Comparison of ENCODE assay signal across 14 cellular contexts in genomic region chr5:134103998-134104612, GRCh38. TPM values are rescaled to one million over a fixed set of nuclear protein-coding genes. Genes with fewer than 3 reads are reported as not detected.
DNase-seq lines count a peak whose midpoint lies in the region; TF ChIP-seq lines count a peak whose summit lies in the region.
"Had no signal": no experiment of that assay in that cellular context is flagged by ENCODE, and none has a peak within 500 bp of the region (broad histone marks: within the 10 kb centered on the region; RNA-seq: fewer than 3 reads in every experiment).

No MANE protein-coding gene starts in this region.

- H3K9me3 Mint-ChIP-seq in T-helper 1 cell treated with Interleukin-12 subunit alpha and Interleukin-12 subunit beta and Interleukin-4 antibody, amounts not matched to agents 30 μg/mL and 1 μg/mL, for 36 hours, result no peaks in the 10 kb centered on the region
- H3K9me3 Mint-ChIP-seq in activated T-helper 2 cell treated with anti-CD3 and anti-CD28 coated beads, Interferon-gamma antibody, Interleukin-2, Interleukin-4, amounts not matched to agents 10 μg/mL and 5 μg/mL and 100 μg/mL, durations not matched to agents 14 hours and 24 hours and 36 hours, result no peaks in the 10 kb centered on the region
- H3K9me3 Mint-ChIP-seq: GM23338 had no signal

- H3K27ac ChIP-seq in neuronal stem cell (replicated peaks; ENCODE audit: low read length), result no peak overlapping the region
- H3K27ac ChIP-seq: 22Rv1 had no signal

- H3K4ac ChIP-seq in neuronal stem cell (ENCODE audit: low read length), result no peak overlapping the region

- intact Hi-C loops in activated T-helper 2 cell treated with anti-CD3 and anti-CD28 coated beads, Interferon-gamma antibody, Interleukin-2, Interleukin-4, amounts not matched to agents 10 μg/mL and 5 μg/mL and 100 μg/mL, durations not matched to agents 14 hours and 24 hours and 36 hours (cut with micrococcal nuclease), result no loop called here

- H3K4me3 ChIP-seq in GM12865 (ENCODE audit: low read depth, low read length), result peak overlapping the region; percentile 51
- H3K4me3 ChIP-seq in neuronal stem cell (ENCODE audit: low read length in 2 of 2), result no peak overlapping the region
- H3K4me3 ChIP-seq: GM23338, mucosa of descending colon had no signal

- no peak overlapping the region for H3K23ac ChIP-seq in neuronal stem cell (ENCODE audit: low read depth, low read length, poor library complexity)

- H3K4me1 ChIP-seq in neuronal stem cell (ENCODE audit: control insufficient read depth in 2 of 2, insufficient read depth in 1 of 2, low read depth in 1 of 2, low read length in 2 of 2), result peaks cover 1 to 6% of the 10 kb centered on the region in 2 donors

- H3K14ac ChIP-seq in neuronal stem cell (ENCODE audit: low read length), result no peak overlapping the region

- H2AFZ ChIP-seq in neuronal stem cell (ENCODE audit: low read length), result no peak overlapping the region
- H2AFZ ChIP-seq: GM23338 had no signal

- H2AK5ac ChIP-seq in neuronal stem cell (ENCODE audit: low read depth, low read length), result peak overlapping the region; percentile 40

- H3K36me3 Mint-ChIP-seq in T-helper 1 cell treated with Interleukin-12 subunit alpha and Interleukin-12 subunit beta and Interleukin-4 antibody, amounts not matched to agents 30 μg/mL and 1 μg/mL, for 36 hours (ENCODE audit: low read depth), result no peaks in the 10 kb centered on the region
- H3K36me3 Mint-ChIP-seq in activated T-helper 2 cell treated with anti-CD3 and anti-CD28 coated beads, Interferon-gamma antibody, Interleukin-2, Interleukin-4, amounts not matched to agents 10 μg/mL and 5 μg/mL and 100 μg/mL, durations not matched to agents 14 hours and 24 hours and 36 hours (ENCODE audit: low read depth), result no peaks in the 10 kb centered on the region

- H4K8ac ChIP-seq in neuronal stem cell (ENCODE audit: low read depth, low read length), result no peak overlapping the region

- H3K4me2 ChIP-seq in neuronal stem cell (ENCODE audit: insufficient read depth, low read length, poor library complexity, severe bottlenecking), result no peak overlapping the region
- H3K4me2 ChIP-seq: GM23338 had no signal

- no peak overlapping the region for H2BK15ac ChIP-seq in neuronal stem cell (ENCODE audit: low read length)

- H3K36me3 ChIP-seq in neuronal stem cell (replicated peaks in 1 of 2; ENCODE audit: control insufficient read depth in 2 of 2, insufficient read depth in 2 of 2, low read length in 2 of 2), result no peaks in the 10 kb centered on the region

- no peak overlapping the region for H2BK120ac ChIP-seq in neuronal stem cell (ENCODE audit: low read depth, low read length)

- DNase-seq in T-helper 1 cell (no peak), GM12865 (ENCODE audit: low read depth) (peak; percentile 81), neuronal stem cell (ENCODE audit: low spot score) (no peak), SKM-1 (lab: John Stamatoyannopoulos, UW; ENCODE audit: unreplicated experiment) (no peak), NCI-H2107 (lab: John Stamatoyannopoulos, UW) (no peak), HuH-7 (ENCODE audit: low spot score) (no peak)
- no peak for DNase-seq in activated T-helper 2 cell treated with anti-CD3 and anti-CD28 coated beads, Interferon-gamma antibody, Interleukin-2, Interleukin-4, amounts not matched to agents 10 μg/mL and 5 μg/mL and 100 μg/mL, durations not matched to agents 14 hours and 24 hours and 36 hours (ENCODE audit: low spot score)
- DNase-seq: aorta, NCI-H1048, trophoblast cell had no signal

- H3K18ac ChIP-seq in neuronal stem cell (ENCODE audit: low read length), result peak overlapping the region; percentile 37

- peaks cover 43% of the 10 kb centered on the region for H3K27me3 Mint-ChIP-seq in T-helper 1 cell treated with Interleukin-12 subunit alpha and Interleukin-12 subunit beta and Interleukin-4 antibody, amounts not matched to agents 30 μg/mL and 1 μg/mL, for 36 hours (ENCODE audit: low read depth)
- H3K27me3 Mint-ChIP-seq in activated T-helper 2 cell treated with anti-CD3 and anti-CD28 coated beads, Interferon-gamma antibody, Interleukin-2, Interleukin-4, amounts not matched to agents 10 μg/mL and 5 μg/mL and 100 μg/mL, durations not matched to agents 14 hours and 24 hours and 36 hours (ENCODE audit: low read depth), result peaks cover 35% of the 10 kb centered on the region

- no peak overlapping the region for H2BK12ac ChIP-seq in neuronal stem cell (ENCODE audit: low read length)

- H3K27me3 ChIP-seq in neuronal stem cell (ENCODE audit: control insufficient read depth in 3 of 3, insufficient read depth in 3 of 3, low read depth in 1 of 3, low read length in 3 of 3), result peaks cover 0 to 44% (median 0%) of the 10 kb centered on the region in 3 experiments

- H2BK5ac ChIP-seq in neuronal stem cell (ENCODE audit: low read length), result peak overlapping the region; percentile 16

- H3K4me1 Mint-ChIP-seq in T-helper 1 cell treated with Interleukin-12 subunit alpha and Interleukin-12 subunit beta and Interleukin-4 antibody, amounts not matched to agents 30 μg/mL and 1 μg/mL, for 36 hours (ENCODE audit: low read depth), result peaks cover 46% of the 10 kb centered on the region
- peaks cover 43% of the 10 kb centered on the region for H3K4me1 Mint-ChIP-seq in activated T-helper 2 cell treated with anti-CD3 and anti-CD28 coated beads, Interferon-gamma antibody, Interleukin-2, Interleukin-4, amounts not matched to agents 10 μg/mL and 5 μg/mL and 100 μg/mL, durations not matched to agents 14 hours and 24 hours and 36 hours (ENCODE audit: low read depth)

- peak overlapping the region; percentile 34 for H3K4me3 Mint-ChIP-seq in T-helper 1 cell treated with Interleukin-12 subunit alpha and Interleukin-12 subunit beta and Interleukin-4 antibody, amounts not matched to agents 30 μg/mL and 1 μg/mL, for 36 hours
- H3K4me3 Mint-ChIP-seq in activated T-helper 2 cell treated with anti-CD3 and anti-CD28 coated beads, Interferon-gamma antibody, Interleukin-2, Interleukin-4, amounts not matched to agents 10 μg/mL and 5 μg/mL and 100 μg/mL, durations not matched to agents 14 hours and 24 hours and 36 hours (ENCODE audit: low read depth), result no peak overlapping the region
- H3K4me3 Mint-ChIP-seq: GM23338 had no signal

- H3K9me3 ChIP-seq in neuronal stem cell (replicated peaks in 1 of 2; ENCODE audit: control insufficient read depth in 2 of 2, insufficient read depth in 1 of 2, low read depth in 1 of 2, low read length in 2 of 2), result no peaks in the 10 kb centered on the region
- H3K9me3 ChIP-seq: mucosa of descending colon had no signal

- no peaks in the 10 kb centered on the region for H3K79me1 ChIP-seq in neuronal stem cell (ENCODE audit: low read depth, low read length)

- no CpG with 5 or more reads among the region's 11 CpGs for WGBS in neuronal stem cell (ENCODE audit: extremely low coverage in 2 of 2, insufficient read length in 2 of 2, insufficient replicate concordance in 1 of 2), 2 donors

- no peak overlapping the region for H3K9ac ChIP-seq in neuronal stem cell (ENCODE audit: low read depth, low read length, poor library complexity)

- TF ChIP-seq CTCF in GM12865 (IDR thresholded peaks at IDR 0.05; ENCODE audit: insufficient read depth, low read depth, low read length, missing control alignments), result no peak

- no peak overlapping the region for H4K91ac ChIP-seq in neuronal stem cell (ENCODE audit: low read depth, low read length, poor library complexity)

- peak overlapping the region; percentile 59 for H3K27ac Mint-ChIP-seq in T-helper 1 cell treated with Interleukin-12 subunit alpha and Interleukin-12 subunit beta and Interleukin-4 antibody, amounts not matched to agents 30 μg/mL and 1 μg/mL, for 36 hours
- H3K27ac Mint-ChIP-seq in activated T-helper 2 cell treated with anti-CD3 and anti-CD28 coated beads, Interferon-gamma antibody, Interleukin-2, Interleukin-4, amounts not matched to agents 10 μg/mL and 5 μg/mL and 100 μg/mL, durations not matched to agents 14 hours and 24 hours and 36 hours, result peak overlapping the region; percentile 44
- H3K27ac Mint-ChIP-seq: GM23338 had no signal

RNA-seq across cellular contexts. Expression of gene TCF7, which starts 10.4 kb away (rescaled TPM):
- total RNA-seq in activated T-helper 2 cell treated with anti-CD3 and anti-CD28 coated beads, Interferon-gamma antibody, Interleukin-2, Interleukin-4, amounts not matched to agents 10 μg/mL and 5 μg/mL and 100 μg/mL, durations not matched to agents 14 hours and 24 hours and 36 hours, result 8.4 and 10.0 TPM in 2 replicates
- 4.1 TPM for polyA plus RNA-seq in neuronal stem cell (2013, experiment 1 of 2)
- 4.2 TPM for polyA plus RNA-seq in neuronal stem cell (2013, experiment 2 of 2)
